Comparison of ENCODE assay signal across 15 cellular contexts in the genomic region with DNA sequence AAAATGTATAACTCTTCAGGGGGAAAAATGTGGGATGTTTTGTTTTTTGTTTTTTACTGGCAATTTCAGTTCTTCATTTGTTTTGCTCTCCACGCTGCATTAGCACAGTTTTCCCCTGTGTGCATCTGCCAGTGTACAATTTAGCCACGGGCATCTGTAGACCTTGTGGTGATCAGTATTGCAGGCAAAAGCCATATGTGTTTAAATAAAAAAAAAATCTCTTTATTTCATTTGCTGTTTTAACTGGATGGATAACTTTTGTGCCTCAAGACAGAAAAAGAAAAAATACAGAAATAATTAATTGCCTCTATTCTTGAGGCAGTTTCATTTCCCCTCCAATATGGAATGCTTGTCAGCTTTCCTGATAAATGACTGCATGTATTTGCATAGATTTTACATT. TPM values are rescaled to one million over a fixed set of nuclear protein-coding genes. Genes with fewer than 3 reads are reported as not detected.
A peak's percentile ranks its signal among the peaks of the same experiment; 100 is the strongest.
DNase-seq lines count a peak whose midpoint lies in the region; ATAC-seq, FAIRE-seq and TF ChIP-seq lines count a peak whose summit lies in the region.
"Had no signal": no experiment of that assay in that cellular context is flagged by ENCODE, and none has a peak within 500 bp of the region (broad histone marks: within the 10 kb centered on the region; RNA-seq: fewer than 3 reads in every experiment).

No MANE protein-coding gene starts in this region.

- intact Hi-C loops in PC-9 (cut with micrococcal nuclease; ENCODE audit: unreplicated experiment), result no loop called here

- H3K4me1 ChIP-seq in PC-9 (replicated peaks; ENCODE audit: insufficient read depth), result no peaks in the 10 kb centered on the region

- H3K27me3 ChIP-seq in WERI-Rb-1 (ENCODE audit: insufficient read depth, low read depth, severe bottlenecking), result no peaks in the 10 kb centered on the region
- H3K27me3 ChIP-seq in PC-9 (ENCODE audit: insufficient read depth, low read depth), result no peaks in the 10 kb centered on the region

- BruUV-seq in PC-9 (replicated peaks; lab: Mats Ljungman, UMichigan), result no TSS peak

- POLR2A ChIA-PET in PC-9 (lab: Charles Lee; ENCODE audit: unreplicated experiment), result no interaction called here

- CTCF ChIA-PET in PC-9 (lab: Charles Lee), result no interaction called here

- no peaks in the 10 kb centered on the region for H3F3A ChIP-seq in PC-9 (ENCODE audit: insufficient read depth, low read depth)

- H3K4me3 ChIP-seq in WERI-Rb-1 (ENCODE audit: low read depth, low read length) (no peak overlapping the region), PC-9 (no peak overlapping the region)
- H3K4me3 ChIP-seq: GM23248 had no signal

- no peaks in the 10 kb centered on the region for H3K9me3 ChIP-seq in WERI-Rb-1 (ENCODE audit: severe bottlenecking)
- no peaks in the 10 kb centered on the region for H3K9me3 ChIP-seq in PC-9 (ENCODE audit: insufficient read depth, low read depth)

- H3K4me2 ChIP-seq in PC-9, result no peak overlapping the region

- ATAC-seq in GM19395 (IDR thresholded peaks at IDR 0.05; ENCODE audit: unreplicated experiment) (no peak), GM19035 (IDR thresholded peaks at IDR 0.05; ENCODE audit: unreplicated experiment) (no peak)
- ATAC-seq: CD8-positive, alpha-beta T cell; HCT116 had no signal

- no peaks in the 10 kb centered on the region for H4K20me1 ChIP-seq in PC-9 (ENCODE audit: insufficient read depth)

- DNase-seq in G401 (ENCODE audit: low spot score), result peak; percentile 72
- DNase-seq in NCI-H526 (lab: John Stamatoyannopoulos, UW), result peak; percentile 26 to 39
- DNase-seq in WERI-Rb-1, result no peak
- DNase-seq in PC-9, result no peak
- DNase-seq in HTR-8/SVneo (ENCODE audit: insufficient read length, low spot score), result no peak
- DNase-seq: CD8-positive, alpha-beta T cell; GM23248; NCI-H1436 treated with DMSO at 0.1 percent for 48 hours had no signal

- no peaks in the 10 kb centered on the region for H3K79me2 ChIP-seq in PC-9 (ENCODE audit: low read depth)

- no peak overlapping the region for H2AFZ ChIP-seq in PC-9
- H2AFZ ChIP-seq: GM23248 had no signal

- no peak for TF ChIP-seq CTCF in WERI-Rb-1 (IDR thresholded peaks at IDR 0.05; ENCODE audit: low read depth, low read length)
- no peak for TF ChIP-seq CTCF in PC-9 (conservative IDR thresholded peaks at IDR 0.05)

- H3K27ac ChIP-seq in WERI-Rb-1, result peak overlapping the region; percentile 66
- no peak overlapping the region for H3K27ac ChIP-seq in PC-9
- H3K27ac ChIP-seq: GM23248 had no signal

- H3K9me2 ChIP-seq in PC-9 (ENCODE audit: insufficient read depth), result 0 out of 2 replicates have a peak, but pooled peaks cover 6% of the 10 kb centered on the region

- FAIRE-seq in HTR-8/SVneo (lab: Jason Lieb, UNC), result no peak
- FAIRE-seq: GM18507 had no signal

- in situ Hi-C loops in G401 (cut with HindIII; ENCODE audit: low sequenced_read_pairs), result no loop called here

- H3K36me3 ChIP-seq in WERI-Rb-1 (no peaks in the 10 kb centered on the region), PC-9 (ENCODE audit: low read depth) (no peaks in the 10 kb centered on the region)

RNA-seq across cellular contexts. Expression of a gene that starts 7.9 kb away (rescaled TPM):
- not detected in 2 replicates for total RNA-seq in G401 (2014; rRNA removed; shearing (Covaris generic))
- not detected in 2 replicates for total RNA-seq in PC-9 (2021)
- total RNA-seq: B cell; CD8-positive, alpha-beta T cell; HT-29; NCI-H460 had no signal

Comparison
In these comparisons a context has a peak if more than half of its experiments do, and no peak if none do; other contexts are left out.
1. DNase-seq: peak in G401 (single experiment) and NCI-H526 (2 of 2); none in WERI-Rb-1 (single experiment), PC-9 (0 of 2) and HTR-8/SVneo (single experiment).